7 cellular contexts compared by ENCODE assay signal in the genomic region with DNA sequence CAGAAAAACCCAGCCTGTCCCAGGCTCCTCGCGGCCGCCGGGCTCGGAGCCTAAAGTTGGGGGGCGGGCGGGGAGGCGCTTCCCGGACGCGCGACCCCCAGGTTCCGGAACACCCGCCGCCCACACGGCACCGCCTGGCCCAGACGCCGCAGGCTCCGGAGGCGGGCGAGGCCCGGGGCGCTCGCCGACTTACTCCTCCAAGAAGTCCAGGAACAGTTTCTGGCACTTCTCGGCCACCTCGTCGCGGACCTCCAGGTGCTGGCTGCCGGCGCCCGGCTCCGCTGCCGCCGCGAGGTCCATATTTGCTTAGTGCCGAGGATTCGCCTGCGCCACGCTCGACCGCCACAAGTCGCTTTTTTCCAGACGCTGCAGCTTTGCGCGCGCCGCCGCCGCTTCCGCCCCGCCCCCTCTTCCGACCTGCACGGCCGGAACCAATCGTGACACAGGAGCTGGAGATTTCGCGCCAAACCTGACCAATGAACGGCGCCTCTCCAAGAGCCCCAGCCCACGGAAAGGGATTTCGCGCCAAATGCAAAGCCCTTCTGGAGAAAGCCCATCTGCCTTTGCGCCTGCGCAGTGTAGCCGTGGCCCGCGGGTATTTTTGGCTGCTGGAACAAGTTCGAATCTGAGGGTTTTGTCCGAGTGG.
DNase-seq lines count a peak whose midpoint lies in the region; ATAC-seq, FAIRE-seq and TF ChIP-seq lines count a peak whose summit lies in the region.

TSS of gene MCM6 (minus strand) at position 378 of the 646 bp plus-strand sequence. CDS start at position 300, 78 bp downstream.

- peak; percentile 95 for ATAC-seq in HG02981 (IDR thresholded peaks at IDR 0.05; ENCODE audit: unreplicated experiment)

- DNase-seq in GM18507 (ENCODE audit: extremely low spot score, insufficient read length, low read depth) (peak; percentile 96), NCI-H2029 treated with DMSO at 0.1 percent for 48 hours (lab: John Stamatoyannopoulos, UW) (peak; percentile 89), T-helper 9 cell (peak; percentile 96), astrocyte of the hippocampus (ENCODE audit: low read depth, low spot score) (peak; percentile 99), hypothalamus (lab: John Stamatoyannopoulos, UW) (peak; percentile 37 to 96 (median 89)), retinal pigment epithelial cell (ENCODE audit: low read depth) (peak; percentile 93)

- FAIRE-seq in GM18507 (lab: Jason Lieb, UNC): peak; percentile 99

- peak within 1 kb of the TSS; percentile 55 for H3K4me3 ChIP-seq in retinal pigment epithelial cell (ENCODE audit: low read length)

- TF ChIP-seq CTCF in retinal pigment epithelial cell (conservative IDR thresholded peaks at IDR 0.05; ENCODE audit: low read depth, low read length): no peak

Comparison
In these comparisons a context has a peak if more than half of its experiments do, and no peak if none do; other contexts are left out.
1. Peak in every context shown above with its lines: DNase-seq, ATAC-seq and H3K4me3 ChIP-seq.